Comparison of ENCODE assay signal across 1 cellular context in the genomic region with DNA sequence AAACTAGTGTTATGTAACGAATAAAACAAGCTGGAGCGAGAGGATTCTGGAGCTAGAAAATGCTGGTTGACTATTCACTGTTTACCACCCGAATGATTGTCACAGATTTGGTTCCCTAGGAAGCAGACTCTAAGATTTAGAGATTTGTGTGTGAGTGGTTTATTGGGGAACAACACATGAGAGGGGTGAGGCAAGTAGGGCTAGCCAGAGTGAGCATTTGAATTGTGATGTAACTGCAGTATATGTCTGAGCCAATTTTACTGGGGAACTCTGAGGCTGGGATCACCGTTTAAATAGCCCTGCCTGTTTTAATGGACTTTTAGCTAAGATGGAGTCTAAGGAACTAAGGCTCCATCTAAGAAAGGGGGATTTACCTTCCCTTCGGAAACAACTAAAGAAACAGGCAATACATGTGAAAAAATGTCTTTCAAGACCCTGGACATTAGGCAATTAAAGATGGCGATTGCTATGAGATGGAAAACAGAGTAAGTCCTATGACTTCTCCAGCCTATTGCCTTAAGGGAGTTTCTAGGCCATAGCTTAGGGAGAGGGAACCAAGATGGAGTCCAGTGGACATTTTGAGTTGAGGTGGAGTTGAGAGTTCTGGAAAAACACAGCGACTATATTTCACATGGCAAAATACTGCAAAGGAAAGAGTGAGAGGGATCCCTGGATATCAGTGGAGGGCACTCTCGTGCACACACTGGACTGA.
TF ChIP-seq lines count a peak whose summit lies in the region.

No MANE protein-coding gene starts in this region.

TF ChIP-seq in GM23338, 12 proteins besides CTCF, POLR2A, EP300 and RAD21 (continued from another document):
- TF ChIP-seq, protein P1, sequence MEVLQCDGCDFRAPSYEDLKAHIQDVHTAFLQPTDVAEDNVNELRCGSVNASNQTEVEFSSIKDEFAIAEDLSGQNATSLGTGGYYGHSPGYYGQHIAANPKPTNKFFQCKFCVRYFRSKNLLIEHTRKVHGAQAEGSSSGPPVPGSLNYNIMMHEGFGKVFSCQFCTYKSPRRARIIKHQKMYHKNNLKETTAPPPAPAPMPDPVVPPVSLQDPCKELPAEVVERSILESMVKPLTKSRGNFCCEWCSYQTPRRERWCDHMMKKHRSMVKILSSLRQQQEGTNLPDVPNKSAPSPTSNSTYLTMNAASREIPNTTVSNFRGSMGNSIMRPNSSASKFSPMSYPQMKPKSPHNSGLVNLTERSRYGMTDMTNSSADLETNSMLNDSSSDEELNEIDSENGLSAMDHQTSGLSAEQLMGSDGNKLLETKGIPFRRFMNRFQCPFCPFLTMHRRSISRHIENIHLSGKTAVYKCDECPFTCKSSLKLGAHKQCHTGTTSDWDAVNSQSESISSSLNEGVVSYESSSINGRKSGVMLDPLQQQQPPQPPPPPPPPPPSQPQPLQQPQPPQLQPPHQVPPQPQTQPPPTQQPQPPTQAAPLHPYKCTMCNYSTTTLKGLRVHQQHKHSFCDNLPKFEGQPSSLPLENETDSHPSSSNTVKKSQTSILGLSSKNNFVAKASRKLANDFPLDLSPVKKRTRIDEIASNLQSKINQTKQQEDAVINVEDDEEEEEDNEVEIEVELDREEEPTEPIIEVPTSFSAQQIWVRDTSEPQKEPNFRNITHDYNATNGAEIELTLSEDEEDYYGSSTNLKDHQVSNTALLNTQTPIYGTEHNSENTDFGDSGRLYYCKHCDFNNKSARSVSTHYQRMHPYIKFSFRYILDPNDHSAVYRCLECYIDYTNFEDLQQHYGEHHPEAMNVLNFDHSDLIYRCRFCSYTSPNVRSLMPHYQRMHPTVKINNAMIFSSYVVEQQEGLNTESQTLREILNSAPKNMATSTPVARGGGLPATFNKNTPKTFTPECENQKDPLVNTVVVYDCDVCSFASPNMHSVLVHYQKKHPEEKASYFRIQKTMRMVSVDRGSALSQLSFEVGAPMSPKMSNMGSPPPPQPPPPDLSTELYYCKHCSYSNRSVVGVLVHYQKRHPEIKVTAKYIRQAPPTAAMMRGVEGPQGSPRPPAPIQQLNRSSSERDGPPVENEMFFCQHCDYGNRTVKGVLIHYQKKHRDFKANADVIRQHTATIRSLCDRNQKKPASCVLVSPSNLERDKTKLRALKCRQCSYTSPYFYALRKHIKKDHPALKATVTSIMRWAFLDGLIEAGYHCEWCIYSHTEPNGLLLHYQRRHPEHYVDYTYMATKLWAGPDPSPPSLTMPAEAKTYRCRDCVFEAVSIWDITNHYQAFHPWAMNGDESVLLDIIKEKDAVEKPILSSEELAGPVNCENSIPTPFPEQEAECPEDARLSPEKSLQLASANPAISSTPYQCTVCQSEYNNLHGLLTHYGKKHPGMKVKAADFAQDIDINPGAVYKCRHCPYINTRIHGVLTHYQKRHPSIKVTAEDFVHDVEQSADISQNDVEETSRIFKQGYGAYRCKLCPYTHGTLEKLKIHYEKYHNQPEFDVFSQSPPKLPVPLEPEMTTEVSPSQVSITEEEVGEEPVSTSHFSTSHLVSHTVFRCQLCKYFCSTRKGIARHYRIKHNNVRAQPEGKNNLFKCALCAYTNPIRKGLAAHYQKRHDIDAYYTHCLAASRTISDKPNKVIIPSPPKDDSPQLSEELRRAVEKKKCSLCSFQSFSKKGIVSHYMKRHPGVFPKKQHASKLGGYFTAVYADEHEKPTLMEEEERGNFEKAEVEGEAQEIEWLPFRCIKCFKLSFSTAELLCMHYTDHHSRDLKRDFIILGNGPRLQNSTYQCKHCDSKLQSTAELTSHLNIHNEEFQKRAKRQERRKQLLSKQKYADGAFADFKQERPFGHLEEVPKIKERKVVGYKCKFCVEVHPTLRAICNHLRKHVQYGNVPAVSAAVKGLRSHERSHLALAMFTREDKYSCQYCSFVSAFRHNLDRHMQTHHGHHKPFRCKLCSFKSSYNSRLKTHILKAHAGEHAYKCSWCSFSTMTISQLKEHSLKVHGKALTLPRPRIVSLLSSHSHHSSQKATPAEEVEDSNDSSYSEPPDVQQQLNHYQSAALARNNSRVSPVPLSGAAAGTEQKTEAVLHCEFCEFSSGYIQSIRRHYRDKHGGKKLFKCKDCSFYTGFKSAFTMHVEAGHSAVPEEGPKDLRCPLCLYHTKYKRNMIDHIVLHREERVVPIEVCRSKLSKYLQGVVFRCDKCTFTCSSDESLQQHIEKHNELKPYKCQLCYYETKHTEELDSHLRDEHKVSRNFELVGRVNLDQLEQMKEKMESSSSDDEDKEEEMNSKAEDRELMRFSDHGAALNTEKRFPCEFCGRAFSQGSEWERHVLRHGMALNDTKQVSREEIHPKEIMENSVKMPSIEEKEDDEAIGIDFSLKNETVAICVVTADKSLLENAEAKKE (CRISPR knock-in tag; IDR thresholded peaks at IDR 0.05), result no peak
- no peak for TF ChIP-seq ZNF331 (CRISPR knock-in tag; IDR thresholded peaks at IDR 0.05; ENCODE audit: low read depth)
- no peak for TF ChIP-seq ZNF114 (CRISPR knock-in tag; IDR thresholded peaks at IDR 0.05)
- TF ChIP-seq STAT1 (IDR thresholded peaks at IDR 0.05; ENCODE audit: unreplicated experiment), result no peak
- TF ChIP-seq NANOG (IDR thresholded peaks at IDR 0.05; ENCODE audit: borderline replicate concordance), result no peak
- no peak for TF ChIP-seq JUNB (IDR thresholded peaks at IDR 0.05; ENCODE audit: unreplicated experiment)
- TF ChIP-seq POLR2AphosphoS5 (IDR thresholded peaks at IDR 0.05; ENCODE audit: low read depth), result no peak
- no peak for TF ChIP-seq CREB1 (CRISPR knock-in tag; IDR thresholded peaks at IDR 0.05; ENCODE audit: low read depth)
